In the genomic region with DNA sequence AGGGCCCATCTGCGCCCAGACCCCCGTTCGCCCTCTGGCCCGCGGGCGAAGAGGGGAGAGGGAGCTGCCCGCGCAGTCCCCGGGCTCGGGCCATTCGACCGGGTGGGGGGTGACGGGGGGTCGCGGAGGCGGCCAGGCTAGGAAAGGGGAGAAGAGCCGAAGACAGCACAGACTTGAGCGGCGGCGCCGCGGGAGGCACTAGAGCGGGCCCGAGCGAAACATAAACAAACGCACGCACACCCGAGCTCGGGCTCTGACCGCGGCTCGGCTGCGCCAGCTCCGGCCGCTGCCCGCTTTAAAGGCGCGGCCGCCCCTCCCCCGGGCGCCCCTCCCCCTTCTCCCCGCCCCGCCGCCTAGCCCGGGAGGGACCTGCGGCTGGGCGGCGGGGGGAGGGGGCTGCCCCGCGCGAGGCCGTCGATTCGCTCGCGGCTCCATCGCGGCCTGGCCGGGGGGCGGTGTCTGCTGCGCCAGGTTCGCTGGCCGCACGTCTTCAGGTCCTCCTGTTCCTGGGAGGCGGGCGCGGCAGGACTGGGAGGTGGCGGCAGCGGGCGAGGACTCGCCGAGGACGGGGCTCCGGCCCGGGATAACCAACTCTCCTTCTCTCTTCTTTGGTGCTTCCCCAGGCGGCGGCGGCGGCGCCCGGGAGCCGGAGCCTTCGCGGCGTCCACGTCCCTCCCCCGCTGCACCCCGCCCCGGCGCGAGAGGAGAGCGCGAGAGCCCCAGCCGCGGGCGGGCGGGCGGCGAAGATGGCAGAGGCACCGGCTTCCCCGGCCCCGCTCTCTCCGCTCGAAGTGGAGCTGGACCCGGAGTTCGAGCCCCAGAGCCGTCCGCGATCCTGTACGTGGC, we compare ENCODE assay signal across 8 cellular contexts.
DNase-seq lines count a peak whose midpoint lies in the region; ATAC-seq and TF ChIP-seq lines count a peak whose summit lies in the region.

A gene (plus strand): TSS at position 455 of the 846 bp plus-strand sequence. CDS start 292 bp downstream, at position 747.

- no peaks in the 10 kb centered on the region for H3K9me3 Mint-ChIP-seq in nephron progenitor cell

- H3K4me3 ChIP-seq in HUES48 (ENCODE audit: low read depth, low read length): peak within 1 kb of the TSS; percentile 77
- peak within 1 kb of the TSS; percentile 97 for H3K4me3 ChIP-seq in RWPE2 (ENCODE audit: severe bottlenecking)
- H3K4me3 ChIP-seq in foreskin fibroblast (ENCODE audit: low read depth in 1 of 2, low read length in 2 of 2): peak within 1 kb of the TSS; percentile 85 to 88

- H3K9ac ChIP-seq in HUES48 (ENCODE audit: low read depth, low read length): peak within 1 kb of the TSS; percentile 60

- peaks cover 51% of the 10 kb centered on the region for H3K4me1 Mint-ChIP-seq in nephron progenitor cell

- ATAC-seq in RWPE2 (ENCODE audit: low read depth): peak; percentile 47

- H3K27ac Mint-ChIP-seq in nephron progenitor cell: peak within 1 kb of the TSS; percentile 97

- H3K27me3 ChIP-seq in HUES48 (ENCODE audit: control insufficient read depth, insufficient read depth, low read length) (peaks cover 45% of the 10 kb centered on the region), RWPE2 (ENCODE audit: insufficient read depth, poor library complexity, severe bottlenecking) (no peaks in the 10 kb centered on the region)

- H3K27me3 Mint-ChIP-seq in nephron progenitor cell (ENCODE audit: low read depth, poor library complexity): peaks cover 7% of the 10 kb centered on the region

- H3K9me3 ChIP-seq in HUES48 (ENCODE audit: control insufficient read depth, insufficient read depth, low read length): no peaks in the 10 kb centered on the region
- H3K9me3 ChIP-seq in RWPE2 (ENCODE audit: severe bottlenecking): no peaks in the 10 kb centered on the region

- H3K4me1 ChIP-seq in HUES48 (ENCODE audit: control insufficient read depth, insufficient read depth, low read length): peaks cover 38% of the 10 kb centered on the region
- peaks cover 31% of the 10 kb centered on the region for H3K4me1 ChIP-seq in RWPE2 (ENCODE audit: insufficient read depth, poor library complexity, severe bottlenecking)

- no peaks in the 10 kb centered on the region for H3K36me3 Mint-ChIP-seq in nephron progenitor cell (ENCODE audit: low read depth)

- peak within 1 kb of the TSS; percentile 95 for H3K4me3 Mint-ChIP-seq in nephron progenitor cell

- TF ChIP-seq CTCF in RWPE2 (IDR thresholded peaks at IDR 0.05; ENCODE audit: poor library complexity, severe bottlenecking) (no peak), foreskin fibroblast (IDR thresholded peaks at IDR 0.05; ENCODE audit: low read depth, low read length) (no peak), nephron progenitor cell (IDR thresholded peaks at IDR 0.05) (no peak)

- DNase-seq in CMK (ENCODE audit: low read depth): peak; percentile 63
- DNase-seq in RWPE2 (ENCODE audit: low spot score): peak; percentile 89
- DNase-seq in activated naive CD4-positive, alpha-beta T cell treated with Interleukin-2 at 50 U/mL for 16 hours: peak; percentile 71
- DNase-seq in foreskin fibroblast: peak; percentile 92 to 96
- peak; percentile 90 for DNase-seq in nephron progenitor cell
- DNase-seq in stromal cell of bone marrow (ENCODE audit: low read depth): peak; percentile 67
- DNase-seq in GDM1 (lab: John Stamatoyannopoulos, UW): no peak

- H3K36me3 ChIP-seq in HUES48 (ENCODE audit: control insufficient read depth, insufficient read depth, low read length): no peaks in the 10 kb centered on the region
- peaks cover 19% of the 10 kb centered on the region for H3K36me3 ChIP-seq in RWPE2 (ENCODE audit: low read depth)

- H3K27ac ChIP-seq in HUES48 (ENCODE audit: low read depth, low read length): peak within 1 kb of the TSS; percentile 89
- H3K27ac ChIP-seq in RWPE2 (ENCODE audit: poor library complexity, severe bottlenecking): peak within 1 kb of the TSS; percentile 88
